ENCODE assay signal across 10 cellular contexts in the genomic region with DNA sequence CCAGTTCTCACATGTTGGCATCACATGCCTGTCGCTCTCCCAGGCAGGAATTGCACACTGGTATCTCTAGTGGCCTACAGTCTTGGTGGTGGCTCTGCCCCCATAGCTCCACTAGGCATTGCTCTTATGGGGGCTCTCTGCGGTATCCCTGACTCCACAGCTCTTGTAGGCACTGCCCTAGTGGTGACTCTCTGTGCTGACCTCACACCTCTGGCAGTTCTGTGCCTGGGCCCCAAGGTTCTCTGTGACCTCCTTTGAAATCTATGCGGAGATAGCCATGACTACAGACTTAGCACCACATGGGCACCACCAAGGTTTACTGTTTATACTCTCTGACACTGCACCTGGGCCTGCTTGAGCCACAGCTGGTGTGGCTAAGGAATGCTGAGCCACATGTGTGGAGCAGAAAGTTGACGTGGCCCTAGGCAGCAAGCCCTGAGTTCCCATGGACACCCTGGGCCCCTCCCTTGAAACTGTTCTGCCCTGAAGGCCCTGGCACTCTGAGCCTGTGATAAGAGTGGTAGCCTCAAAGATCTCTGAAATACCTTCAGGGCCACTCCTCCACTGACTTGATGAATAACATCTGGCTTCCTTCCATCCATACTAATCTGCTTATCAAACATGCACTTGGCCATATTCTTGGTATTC. TPM values are rescaled to one million over a fixed set of nuclear protein-coding genes. Genes with fewer than 3 reads are reported as not detected.
DNase-seq lines count a peak whose midpoint lies in the region; ATAC-seq and TF ChIP-seq lines count a peak whose summit lies in the region.
"Had no signal": no experiment of that assay in that cellular context is flagged by ENCODE, and none has a peak within 500 bp of the region (broad histone marks: within the 10 kb centered on the region; RNA-seq: fewer than 3 reads in every experiment).

No MANE protein-coding gene starts in this region.

- H3K4me3 ChIP-seq in SK-N-SH (ENCODE audit: low read depth in 2 of 2, low read length in 1 of 2) (no peak overlapping the region), esophagus muscularis mucosa (no peak overlapping the region), mucosa of stomach (ENCODE audit: low read length) (no peak overlapping the region)

- CTCF ChIA-PET in SK-N-SH (lab: Yijun Ruan, JAX) = interaction anchor here (1.1 to 2.1 kb wide), 3 partner anchors 26 to 563 kb away, joined by 4 to 10 read pairs (median 9); no protein-coding TSS in a partner anchor

- TF ChIP-seq POLR2A in esophagus muscularis mucosa (IDR thresholded peaks at IDR 0.05; ENCODE audit: low read depth) = no peak

- ATAC-seq in SK-N-SH treated with all-trans-retinoic acid at 6 μM for 48 hours = peak; percentile 28; the same call in 2 of the 3 replicates
- ATAC-seq in GM21825 (IDR thresholded peaks at IDR 0.05; ENCODE audit: unreplicated experiment) = no peak
- ATAC-seq in HG02623 (IDR thresholded peaks at IDR 0.05; ENCODE audit: unreplicated experiment) = no peak

- no peak overlapping the region for H3K4me2 ChIP-seq in SK-N-SH

- WGBS in SK-N-SH (ENCODE audit: low lambda C conversion rate) = 83% methylated on average over 1 of the region's 4 CpGs
- 80% methylated on average over 4 of the region's 4 CpGs for WGBS in esophagus muscularis mucosa

- POLR2A ChIA-PET in SK-N-SH (lab: Yijun Ruan, JAX) = no interaction called here

- H3K79me2 ChIP-seq in SK-N-SH (ENCODE audit: insufficient read depth) = no peaks in the 10 kb centered on the region

- H2AFZ ChIP-seq in SK-N-SH (ENCODE audit: low read depth) = no peak overlapping the region

- TF ChIP-seq RAD21 in SK-N-SH (IDR thresholded peaks at IDR 0.05; ENCODE audit: low read length) = no peak

- no peaks in the 10 kb centered on the region for H4K20me1 ChIP-seq in SK-N-SH (ENCODE audit: insufficient read depth)

- no peaks in the 10 kb centered on the region for H3K9me3 ChIP-seq in SK-N-SH
- H3K9me3 ChIP-seq in esophagus muscularis mucosa = no peaks in the 10 kb centered on the region
- no peaks in the 10 kb centered on the region for H3K9me3 ChIP-seq in mucosa of stomach (ENCODE audit: control insufficient read depth, low read length)

- TF ChIP-seq CTCF in SK-N-SH (IDR thresholded peaks at IDR 0.05) (no peak), esophagus muscularis mucosa (IDR thresholded peaks at IDR 0.05) (no peak)

- no peak for DNase-seq in SK-N-SH
- no peak for DNase-seq in esophagus muscularis mucosa (ENCODE audit: extremely low spot score)
- DNase-seq in NCI-H345 treated with DMSO at 0.1 percent for 48 hours (lab: John Stamatoyannopoulos, UW; ENCODE audit: unreplicated experiment) = no peak
- DNase-seq in putamen (ENCODE audit: low spot score) = no peak
- DNase-seq: cerebellar nuclear complex, GOT3 had no signal

- H3F3A ChIP-seq in SK-N-SH (replicated peaks; ENCODE audit: insufficient read depth) = no peaks in the 10 kb centered on the region

- peaks cover 7 to 12% of the 10 kb centered on the region in 2 experiments; a peak in 3 of 4 replicates for H3K4me1 ChIP-seq in SK-N-SH (ENCODE audit: control insufficient read depth in 1 of 2, insufficient read depth in 2 of 2, low read depth in 1 of 2, low read length in 1 of 2)
- H3K4me1 ChIP-seq in esophagus muscularis mucosa = peaks cover 19 to 29% (median 21%) of the 10 kb centered on the region in 4 donors
- H3K4me1 ChIP-seq in mucosa of stomach (ENCODE audit: control insufficient read depth, insufficient read depth, low read length) = peaks cover 22% of the 10 kb centered on the region

- H3K27ac ChIP-seq in SK-N-SH (ENCODE audit: low read depth in 2 of 2, low read length in 1 of 2) (no peak overlapping the region), esophagus muscularis mucosa (replicated peaks in 1 of 4) (peak overlapping the region; percentile 64 to 82 (median 78))

- H3K9me2 ChIP-seq in SK-N-SH = no peaks in the 10 kb centered on the region

- H3K27me3 ChIP-seq in SK-N-SH (ENCODE audit: insufficient read depth) (no peaks in the 10 kb centered on the region), esophagus muscularis mucosa (no peaks in the 10 kb centered on the region), mucosa of stomach (ENCODE audit: control insufficient read depth, insufficient read depth, low read length) (no peaks in the 10 kb centered on the region)

- H3K9ac ChIP-seq in SK-N-SH = no peak overlapping the region
- H3K9ac ChIP-seq in mucosa of stomach (ENCODE audit: low read length) = peak overlapping the region; percentile 32

- intact Hi-C loops in esophagus muscularis mucosa (cut with DNase I) = loop anchor here (2.0 to 5.0 kb wide), 2 partner anchors 183 to 389 kb away; no protein-coding TSS in a partner anchor

- no peaks in the 10 kb centered on the region for H3K36me3 ChIP-seq in SK-N-SH (replicated peaks in 1 of 2; ENCODE audit: control insufficient read depth in 1 of 2, insufficient read depth in 2 of 2, low read length in 1 of 2)
- H3K36me3 ChIP-seq in esophagus muscularis mucosa = no peaks in the 10 kb centered on the region
- no peaks in the 10 kb centered on the region for H3K36me3 ChIP-seq in mucosa of stomach (ENCODE audit: control insufficient read depth, insufficient read depth, low read length)

- TF ChIP-seq EP300 in SK-N-SH (IDR thresholded peaks at IDR 0.05; ENCODE audit: borderline replicate concordance in 1 of 2, low read depth in 1 of 2, low read length in 1 of 2) = no peak
- no peak for TF ChIP-seq EP300 in esophagus muscularis mucosa (IDR thresholded peaks at IDR 0.05)

TF ChIP-seq in SK-N-SH treated with all-trans-retinoic acid at 6 μM for 48 hours, 23 proteins besides CTCF, POLR2A, EP300 and RAD21 (continues in another document):
- TF ChIP-seq ZNF70 (CRISPR knock-in tag; IDR thresholded peaks at IDR 0.05) = no peak
- TF ChIP-seq SNAI2 (CRISPR knock-in tag; IDR thresholded peaks at IDR 0.05) = no peak
- no peak for TF ChIP-seq TCF4 (CRISPR knock-in tag; IDR thresholded peaks at IDR 0.05; ENCODE audit: borderline replicate concordance)
- TF ChIP-seq, protein P1, sequence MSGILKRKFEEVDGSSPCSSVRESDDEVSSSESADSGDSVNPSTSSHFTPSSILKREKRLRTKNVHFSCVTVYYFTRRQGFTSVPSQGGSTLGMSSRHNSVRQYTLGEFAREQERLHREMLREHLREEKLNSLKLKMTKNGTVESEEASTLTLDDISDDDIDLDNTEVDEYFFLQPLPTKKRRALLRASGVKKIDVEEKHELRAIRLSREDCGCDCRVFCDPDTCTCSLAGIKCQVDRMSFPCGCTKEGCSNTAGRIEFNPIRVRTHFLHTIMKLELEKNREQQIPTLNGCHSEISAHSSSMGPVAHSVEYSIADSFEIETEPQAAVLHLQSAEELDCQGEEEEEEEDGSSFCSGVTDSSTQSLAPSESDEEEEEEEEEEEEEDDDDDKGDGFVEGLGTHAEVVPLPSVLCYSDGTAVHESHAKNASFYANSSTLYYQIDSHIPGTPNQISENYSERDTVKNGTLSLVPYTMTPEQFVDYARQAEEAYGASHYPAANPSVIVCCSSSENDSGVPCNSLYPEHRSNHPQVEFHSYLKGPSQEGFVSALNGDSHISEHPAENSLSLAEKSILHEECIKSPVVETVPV (CRISPR knock-in tag; IDR thresholded peaks at IDR 0.05) = no peak
- no peak for TF ChIP-seq GLIS3 (CRISPR knock-in tag; IDR thresholded peaks at IDR 0.05)
- no peak for TF ChIP-seq ZFP30 (CRISPR knock-in tag; IDR thresholded peaks at IDR 0.05)
- TF ChIP-seq CSDC2 (CRISPR knock-in tag; IDR thresholded peaks at IDR 0.05) = no peak

TF ChIP-seq in SK-N-SH, 30 proteins besides CTCF, POLR2A, EP300 and RAD21 (continues in another document):
- no peak for TF ChIP-seq GABPA (IDR thresholded peaks at IDR 0.05; ENCODE audit: low read depth)
- TF ChIP-seq, protein P2, sequence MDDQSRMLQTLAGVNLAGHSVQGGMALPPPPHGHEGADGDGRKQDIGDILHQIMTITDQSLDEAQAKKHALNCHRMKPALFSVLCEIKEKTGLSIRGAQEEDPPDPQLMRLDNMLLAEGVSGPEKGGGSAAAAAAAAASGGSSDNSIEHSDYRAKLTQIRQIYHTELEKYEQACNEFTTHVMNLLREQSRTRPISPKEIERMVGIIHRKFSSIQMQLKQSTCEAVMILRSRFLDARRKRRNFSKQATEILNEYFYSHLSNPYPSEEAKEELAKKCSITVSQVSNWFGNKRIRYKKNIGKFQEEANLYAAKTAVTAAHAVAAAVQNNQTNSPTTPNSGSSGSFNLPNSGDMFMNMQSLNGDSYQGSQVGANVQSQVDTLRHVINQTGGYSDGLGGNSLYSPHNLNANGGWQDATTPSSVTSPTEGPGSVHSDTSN (IDR thresholded peaks at IDR 0.05) = no peak
- TF ChIP-seq SIN3A (IDR thresholded peaks at IDR 0.05; ENCODE audit: borderline replicate concordance, low read depth, low read length) = no peak
- TF ChIP-seq POLR2AphosphoS5 (IDR thresholded peaks at IDR 0.05; ENCODE audit: low read depth, low read length) = no peak
- no peak for TF ChIP-seq YY1 (IDR thresholded peaks at IDR 0.05; ENCODE audit: low read depth)
- no peak for TF ChIP-seq FOXM1 (IDR thresholded peaks at IDR 0.05; ENCODE audit: low read depth)
- no peak for TF ChIP-seq MXI1 (IDR thresholded peaks at IDR 0.05; ENCODE audit: low read depth, low read length)
- TF ChIP-seq CHD2 (IDR thresholded peaks at IDR 0.05; ENCODE audit: low read length, partially characterized antibody) = no peak
- TF ChIP-seq, protein P3, sequence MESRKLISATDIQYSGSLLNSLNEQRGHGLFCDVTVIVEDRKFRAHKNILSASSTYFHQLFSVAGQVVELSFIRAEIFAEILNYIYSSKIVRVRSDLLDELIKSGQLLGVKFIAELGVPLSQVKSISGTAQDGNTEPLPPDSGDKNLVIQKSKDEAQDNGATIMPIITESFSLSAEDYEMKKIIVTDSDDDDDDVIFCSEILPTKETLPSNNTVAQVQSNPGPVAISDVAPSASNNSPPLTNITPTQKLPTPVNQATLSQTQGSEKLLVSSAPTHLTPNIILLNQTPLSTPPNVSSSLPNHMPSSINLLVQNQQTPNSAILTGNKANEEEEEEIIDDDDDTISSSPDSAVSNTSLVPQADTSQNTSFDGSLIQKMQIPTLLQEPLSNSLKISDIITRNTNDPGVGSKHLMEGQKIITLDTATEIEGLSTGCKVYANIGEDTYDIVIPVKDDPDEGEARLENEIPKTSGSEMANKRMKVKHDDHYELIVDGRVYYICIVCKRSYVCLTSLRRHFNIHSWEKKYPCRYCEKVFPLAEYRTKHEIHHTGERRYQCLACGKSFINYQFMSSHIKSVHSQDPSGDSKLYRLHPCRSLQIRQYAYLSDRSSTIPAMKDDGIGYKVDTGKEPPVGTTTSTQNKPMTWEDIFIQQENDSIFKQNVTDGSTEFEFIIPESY (IDR thresholded peaks at IDR 0.05; ENCODE audit: borderline replicate concordance, low read depth) = no peak

RNA-seq across cellular contexts. Expression of a gene that starts 8.0 kb away (rescaled TPM):
- polyA plus RNA-seq in SK-N-SH (2012; rRNA removed) = 0.21 and 0.37 TPM in 2 replicates
- 0.27 and 0.37 TPM in 2 replicates for polyA plus RNA-seq in SK-N-SH (2012; cell fraction: cytosol; rRNA removed)
- 0.39 and 0.46 TPM in 2 replicates for polyA plus RNA-seq in SK-N-SH (2012; cell fraction: nucleus; rRNA removed)
- total RNA-seq in esophagus muscularis mucosa = 1 to 10 TPM in 1 of 4 donors, under 1 TPM in 2, not detected in 1; 0.29 to 1.3 (median 0.99) TPM

Comparison
In these comparisons a context has a peak if more than half of its experiments do, and no peak if none do; other contexts are left out.
1. H3K27ac ChIP-seq: peak in esophagus muscularis mucosa (4 of 4); none in SK-N-SH (0 of 2).